Comparison of ENCODE assay signal across 1 cellular context in the genomic region with DNA sequence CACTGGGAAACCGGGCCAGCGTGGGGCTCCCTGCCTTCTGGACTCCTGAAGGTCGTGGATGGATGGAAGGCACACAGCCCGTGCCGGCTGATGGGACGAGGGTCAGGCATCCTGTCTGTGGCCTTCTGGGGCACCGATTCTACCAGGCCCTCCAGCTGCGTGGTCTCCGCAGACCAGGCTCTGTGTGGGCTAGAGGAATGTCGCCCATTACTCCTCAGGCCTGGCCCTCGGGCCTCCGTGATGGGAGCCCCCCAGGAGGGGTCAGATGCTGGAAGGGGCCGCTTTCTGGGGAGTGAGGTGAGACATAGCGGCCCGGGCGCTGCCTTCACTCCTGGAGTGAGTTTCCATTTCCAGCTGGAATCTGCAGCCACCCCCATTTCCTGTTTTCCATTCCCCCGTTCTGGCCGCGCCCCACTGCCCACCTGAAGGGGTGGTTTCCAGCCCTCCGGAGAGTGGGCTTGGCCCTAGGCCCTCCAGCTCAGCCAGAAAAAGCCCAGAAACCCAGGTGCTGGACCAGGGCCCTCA.
TF ChIP-seq lines count a peak whose summit lies in the region.

No MANE protein-coding gene starts in this region.

TF ChIP-seq in WTC11, 78 proteins besides CTCF, POLR2A, EP300 and RAD21:
- TF ChIP-seq ELF4 (CRISPR knock-in tag; IDR thresholded peaks at IDR 0.05; ENCODE audit: low read depth) (no peak), ZNF219 (CRISPR knock-in tag; IDR thresholded peaks at IDR 0.05; ENCODE audit: borderline replicate concordance) (no peak), FOXP4 (CRISPR knock-in tag; IDR thresholded peaks at IDR 0.05) (no peak), CBFB (CRISPR knock-in tag; IDR thresholded peaks at IDR 0.05; ENCODE audit: low read depth) (no peak), IRF2 (CRISPR knock-in tag; IDR thresholded peaks at IDR 0.05; ENCODE audit: borderline replicate concordance, low read depth) (no peak), GRHL2 (CRISPR knock-in tag; IDR thresholded peaks at IDR 0.05; ENCODE audit: insufficient replicate concordance, severe bottlenecking) (no peak), ZNF138 (CRISPR knock-in tag; conservative IDR thresholded peaks at IDR 0.05) (no peak), FOXK1 (CRISPR knock-in tag; IDR thresholded peaks at IDR 0.05) (no peak), E2F5 (CRISPR knock-in tag; IDR thresholded peaks at IDR 0.05) (no peak), ZNF317 (CRISPR knock-in tag; IDR thresholded peaks at IDR 0.05; ENCODE audit: borderline replicate concordance, low read depth) (no peak)
- TF ChIP-seq, protein P1, sequence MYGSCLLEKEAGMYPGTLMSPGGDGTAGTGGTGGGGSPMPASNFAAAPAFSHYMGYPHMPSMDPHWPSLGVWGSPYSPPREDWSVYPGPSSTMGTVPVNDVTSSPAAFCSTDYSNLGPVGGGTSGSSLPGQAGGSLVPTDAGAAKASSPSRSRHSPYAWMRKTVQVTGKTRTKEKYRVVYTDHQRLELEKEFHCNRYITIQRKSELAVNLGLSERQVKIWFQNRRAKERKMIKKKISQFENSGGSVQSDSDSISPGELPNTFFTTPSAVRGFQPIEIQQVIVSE (CRISPR knock-in tag; IDR thresholded peaks at IDR 0.05; ENCODE audit: borderline replicate concordance) = no peak
- TF ChIP-seq, protein P2, sequence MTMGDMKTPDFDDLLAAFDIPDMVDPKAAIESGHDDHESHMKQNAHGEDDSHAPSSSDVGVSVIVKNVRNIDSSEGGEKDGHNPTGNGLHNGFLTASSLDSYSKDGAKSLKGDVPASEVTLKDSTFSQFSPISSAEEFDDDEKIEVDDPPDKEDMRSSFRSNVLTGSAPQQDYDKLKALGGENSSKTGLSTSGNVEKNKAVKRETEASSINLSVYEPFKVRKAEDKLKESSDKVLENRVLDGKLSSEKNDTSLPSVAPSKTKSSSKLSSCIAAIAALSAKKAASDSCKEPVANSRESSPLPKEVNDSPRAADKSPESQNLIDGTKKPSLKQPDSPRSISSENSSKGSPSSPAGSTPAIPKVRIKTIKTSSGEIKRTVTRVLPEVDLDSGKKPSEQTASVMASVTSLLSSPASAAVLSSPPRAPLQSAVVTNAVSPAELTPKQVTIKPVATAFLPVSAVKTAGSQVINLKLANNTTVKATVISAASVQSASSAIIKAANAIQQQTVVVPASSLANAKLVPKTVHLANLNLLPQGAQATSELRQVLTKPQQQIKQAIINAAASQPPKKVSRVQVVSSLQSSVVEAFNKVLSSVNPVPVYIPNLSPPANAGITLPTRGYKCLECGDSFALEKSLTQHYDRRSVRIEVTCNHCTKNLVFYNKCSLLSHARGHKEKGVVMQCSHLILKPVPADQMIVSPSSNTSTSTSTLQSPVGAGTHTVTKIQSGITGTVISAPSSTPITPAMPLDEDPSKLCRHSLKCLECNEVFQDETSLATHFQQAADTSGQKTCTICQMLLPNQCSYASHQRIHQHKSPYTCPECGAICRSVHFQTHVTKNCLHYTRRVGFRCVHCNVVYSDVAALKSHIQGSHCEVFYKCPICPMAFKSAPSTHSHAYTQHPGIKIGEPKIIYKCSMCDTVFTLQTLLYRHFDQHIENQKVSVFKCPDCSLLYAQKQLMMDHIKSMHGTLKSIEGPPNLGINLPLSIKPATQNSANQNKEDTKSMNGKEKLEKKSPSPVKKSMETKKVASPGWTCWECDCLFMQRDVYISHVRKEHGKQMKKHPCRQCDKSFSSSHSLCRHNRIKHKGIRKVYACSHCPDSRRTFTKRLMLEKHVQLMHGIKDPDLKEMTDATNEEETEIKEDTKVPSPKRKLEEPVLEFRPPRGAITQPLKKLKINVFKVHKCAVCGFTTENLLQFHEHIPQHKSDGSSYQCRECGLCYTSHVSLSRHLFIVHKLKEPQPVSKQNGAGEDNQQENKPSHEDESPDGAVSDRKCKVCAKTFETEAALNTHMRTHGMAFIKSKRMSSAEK (CRISPR knock-in tag; IDR thresholded peaks at IDR 0.05; ENCODE audit: borderline replicate concordance) = no peak
